Comparison of ENCODE assay signal across 9 cellular contexts in genomic region chr17:1645207-1646171, GRCh38. TPM values are rescaled to one million over a fixed set of nuclear protein-coding genes. Genes with fewer than 3 reads are reported as not detected.
A peak's percentile ranks its signal among the peaks of the same experiment; 100 is the strongest.
DNase-seq lines count a peak whose midpoint lies in the region; ATAC-seq and TF ChIP-seq lines count a peak whose summit lies in the region.
"Had no signal": no experiment of that assay in that cellular context is flagged by ENCODE, and none has a peak within 500 bp of the region (broad histone marks: within the 10 kb centered on the region; RNA-seq: fewer than 3 reads in every experiment).

Gene SCARF1 (minus strand): TSS chr17:1645732. CDS start chr17:1645697, 35 bp downstream.

- H2AK5ac ChIP-seq in mesenchymal stem cell (ENCODE audit: low read length, severe bottlenecking), result peak within 1 kb of the TSS; percentile 3

- in situ Hi-C loops in transverse colon (cut with MboI; ENCODE audit: low pct_ligation_motif_present in 1 of 4, low pct_unique_long_range_greater_than_20kb in 1 of 4, low sequenced_read_pairs in 3 of 4), result no loop called here

- intact Hi-C loops in T-helper 1 cell treated with Interleukin-12 subunit alpha and Interleukin-12 subunit beta and Interleukin-4 antibody, amounts not matched to agents 30 ng/mL and 1 ng/mL, for 36 hours (cut with micrococcal nuclease), result loop anchor here (5.0 to 10.0 kb wide), 4 partner anchors 227 to 1069 kb away; partner anchors contain the start of genes CLUH and MNT
- intact Hi-C loops in transverse colon (cut with DNase I; ENCODE audit: low total_unique reads), result loop anchor here (5.0 kb wide), 1 partner anchor 73 kb away; no protein-coding TSS in a partner anchor

- no peak within 1 kb of the TSS for H3K4me2 ChIP-seq in mesenchymal stem cell (ENCODE audit: low read length, poor library complexity, severe bottlenecking)

- peaks cover 5% of the 10 kb centered on the region for H3K36me3 Mint-ChIP-seq in central memory CD8-positive, alpha-beta T cell (ENCODE audit: insufficient read depth)

- H3K4me1 Mint-ChIP-seq in central memory CD8-positive, alpha-beta T cell, result peaks cover 8% of the 10 kb centered on the region

- H3K23ac ChIP-seq in mesenchymal stem cell (ENCODE audit: low read length in 2 of 2), result peak within 1 kb of the TSS in 1 of 2 experiments; percentile 57

- H2BK5ac ChIP-seq in mesenchymal stem cell (ENCODE audit: low read depth, low read length, poor library complexity, severe bottlenecking), result no peak within 1 kb of the TSS

- peak within 1 kb of the TSS in 1 of 2 experiments; percentile 86 for H3K14ac ChIP-seq in mesenchymal stem cell (ENCODE audit: low read length in 2 of 2)

- peak within 1 kb of the TSS; percentile 89 to 99 for H2BK12ac ChIP-seq in mesenchymal stem cell (ENCODE audit: low read length in 2 of 2)

- no peak for TF ChIP-seq CTCF in transverse colon (IDR thresholded peaks at IDR 0.05)

- H3K4me3 Mint-ChIP-seq in central memory CD8-positive, alpha-beta T cell, result peak within 1 kb of the TSS; percentile 83

- no peak for TF ChIP-seq POLR2A in transverse colon (IDR thresholded peaks at IDR 0.05)

- peak within 1 kb of the TSS; percentile 29 to 89 for H3K4ac ChIP-seq in mesenchymal stem cell (ENCODE audit: low read depth in 1 of 2, low read length in 2 of 2)

- DNase-seq in T-helper 1 cell (no peak), mesenchymal stem cell (peak; percentile 55), transverse colon (no peak), foreskin melanocyte (no peak), NCI-H69 (lab: John Stamatoyannopoulos, UW) (no peak)
- no peak for DNase-seq in central memory CD8-positive, alpha-beta T cell (ENCODE audit: low spot score in 2 of 2)

- peak within 1 kb of the TSS; percentile 29 for H2AFZ ChIP-seq in mesenchymal stem cell (ENCODE audit: low read depth, low read length)

- peak within 1 kb of the TSS; percentile 80 to 89 for H3K18ac ChIP-seq in mesenchymal stem cell (ENCODE audit: low read depth in 1 of 2, low read length in 2 of 2)

- no peak within 1 kb of the TSS for H3K27ac Mint-ChIP-seq in central memory CD8-positive, alpha-beta T cell (ENCODE audit: low read depth)

- H3K9me3 ChIP-seq in mesenchymal stem cell (ENCODE audit: control insufficient read depth, low read length) (no peaks in the 10 kb centered on the region), transverse colon (no peaks in the 10 kb centered on the region)

- no peaks in the 10 kb centered on the region for H3K27me3 Mint-ChIP-seq in central memory CD8-positive, alpha-beta T cell

- peak within 1 kb of the TSS; percentile 91 for H2BK15ac ChIP-seq in mesenchymal stem cell (ENCODE audit: low read depth, poor library complexity, severe bottlenecking)

- H4K91ac ChIP-seq in mesenchymal stem cell (ENCODE audit: low read length), result peak within 1 kb of the TSS; percentile 66

- H3K27me3 ChIP-seq in mesenchymal stem cell (ENCODE audit: control insufficient read depth in 1 of 2, insufficient read depth in 1 of 2, low read length in 2 of 2) (peaks cover 0 to 7% of the 10 kb centered on the region in 2 experiments), transverse colon (no peaks in the 10 kb centered on the region)

- H3K36me3 ChIP-seq in mesenchymal stem cell (ENCODE audit: control insufficient read depth in 1 of 2, insufficient read depth in 2 of 2, low read depth in 1 of 2, low read length in 2 of 2), result peaks cover 13 to 14% of the 10 kb centered on the region in 2 experiments
- peaks cover 0 to under 1% (median 0%) of the 10 kb centered on the region in 4 donors for H3K36me3 ChIP-seq in transverse colon

- peak within 1 kb of the TSS; percentile 0 for H2BK120ac ChIP-seq in mesenchymal stem cell (ENCODE audit: low read depth, low read length)

- no peak within 1 kb of the TSS for H3K9ac ChIP-seq in mesenchymal stem cell (ENCODE audit: low read length)

- H3K4me1 ChIP-seq in mesenchymal stem cell (ENCODE audit: control insufficient read depth, insufficient read depth, low read depth, low read length), result peaks cover 53% of the 10 kb centered on the region
- peaks cover 17 to 38% (median 32%) of the 10 kb centered on the region in 4 donors for H3K4me1 ChIP-seq in transverse colon

- H3K27ac ChIP-seq in mesenchymal stem cell (ENCODE audit: low read length, poor library complexity, severe bottlenecking), result no peak within 1 kb of the TSS
- peak within 1 kb of the TSS; percentile 18 to 76 (median 50) for H3K27ac ChIP-seq in transverse colon
- H3K27ac ChIP-seq: SK-N-MC had no signal

- no peaks in the 10 kb centered on the region for H3K9me3 Mint-ChIP-seq in central memory CD8-positive, alpha-beta T cell

- TF ChIP-seq EP300 in transverse colon (IDR thresholded peaks at IDR 0.05; ENCODE audit: low read depth), result no peak

- no peak within 1 kb of the TSS for H3K4me3 ChIP-seq in mesenchymal stem cell (ENCODE audit: insufficient read depth in 1 of 2, low read depth in 1 of 2, low read length in 2 of 2)
- H3K4me3 ChIP-seq in transverse colon, result peak within 1 kb of the TSS in 2 of 4 donors; percentile 10 to 16
- H3K4me3 ChIP-seq: SK-N-MC had no signal

- peak within 1 kb of the TSS; percentile 90 for H4K8ac ChIP-seq in mesenchymal stem cell (ENCODE audit: low read length)

- no peak for ATAC-seq in central memory CD8-positive, alpha-beta T cell (replicated peaks; ENCODE audit: extremely low read depth, poor library complexity, severe bottlenecking)
- no peak for ATAC-seq in HG02642 (IDR thresholded peaks at IDR 0.05; ENCODE audit: poor library complexity, unreplicated experiment)

- no peaks in the 10 kb centered on the region for H3K79me1 ChIP-seq in mesenchymal stem cell (replicated peaks; ENCODE audit: low read length, poor library complexity, severe bottlenecking)

- WGBS in mesenchymal stem cell, result 58% methylated on average over 19 of the region's 25 CpGs
- WGBS in transverse colon (ENCODE audit: low coverage in 1 of 2), 2 donors, result 74 to 100% methylated on average over 1 to 22 of the region's 25 CpGs

RNA-seq across cellular contexts. Expression of gene SCARF1, which starts in this region (rescaled TPM):
- total RNA-seq in T-helper 1 cell treated with Interleukin-12 subunit alpha and Interleukin-12 subunit beta and Interleukin-4 antibody, amounts not matched to agents 30 ng/mL and 1 ng/mL, for 36 hours, result 11.1 and 11.4 TPM in 2 replicates
- 3.0 TPM for polyA plus RNA-seq in mesenchymal stem cell (2013, experiment 1 of 2)
- polyA plus RNA-seq in mesenchymal stem cell (2013, experiment 2 of 2), result 3.3 TPM
- total RNA-seq in transverse colon, result 10 to 100 TPM; 11.2 to 63.2 (median 16.3) TPM
